ENCODE assay signal across 24 cellular contexts in genomic region chr9:20496328-20496727, GRCh38.
DNase-seq lines count a peak whose midpoint lies in the region; ATAC-seq, FAIRE-seq and TF ChIP-seq lines count a peak whose summit lies in the region.
"Had no signal": no experiment of that assay in that cellular context is flagged by ENCODE, and none has a peak within 500 bp of the region (broad histone marks: within the 10 kb centered on the region; RNA-seq: fewer than 3 reads in every experiment).

No MANE protein-coding gene starts in this region.

- no peak overlapping the region for H3K4ac ChIP-seq in IMR-90 (ENCODE audit: low read depth, low read length)

- no peak overlapping the region for H3K4me3 ChIP-seq in cardiac muscle cell
- no peak overlapping the region for H3K4me3 ChIP-seq in right cardiac atrium (ENCODE audit: low read length)
- no peak overlapping the region for H3K4me3 ChIP-seq in IMR-90 (ENCODE audit: insufficient read depth, low read depth, low read length)
- H3K4me3 ChIP-seq in bronchial epithelial cell (ENCODE audit: low read depth, low read length): no peak overlapping the region
- H3K4me3 ChIP-seq: MG63, SJSA1 had no signal

- BruUV-seq in IMR-90 (replicated peaks; lab: Mats Ljungman, UMichigan): no TSS peak

- H2AK9ac ChIP-seq in IMR-90 (replicated peaks; ENCODE audit: low read depth, low read length, poor library complexity): no peak overlapping the region

- H2AFZ ChIP-seq in IMR-90 (replicated peaks; ENCODE audit: low read length, poor library complexity): no peak overlapping the region

- H4K5ac ChIP-seq in IMR-90 (ENCODE audit: low read depth, low read length): no peak overlapping the region

- 95% methylated on average over 2 of the region's 2 CpGs for WGBS in right cardiac atrium
- no CpG with 5 or more reads among the region's 2 CpGs for WGBS in IMR-90 (ENCODE audit: extremely low coverage in 2 of 2, insufficient read length in 1 of 2), 2 experiments

- no peaks in the 10 kb centered on the region for H3K27me3 ChIP-seq in cardiac muscle cell
- H3K27me3 ChIP-seq in right cardiac atrium (ENCODE audit: control insufficient read depth, insufficient read depth): no peaks in the 10 kb centered on the region
- no peaks in the 10 kb centered on the region for H3K27me3 ChIP-seq in IMR-90 (ENCODE audit: control insufficient read depth, insufficient read depth, low read length)
- no peaks in the 10 kb centered on the region for H3K27me3 ChIP-seq in bronchial epithelial cell (ENCODE audit: control insufficient read depth, insufficient read depth, low read length)
- H3K27me3 ChIP-seq: BE2C, MG63, SJSA1 had no signal

- TF ChIP-seq POLR2A in IMR-90 (IDR thresholded peaks at IDR 0.05; ENCODE audit: low read depth, low read length): no peak

- CTCF ChIA-PET in IMR-90 (lab: Yijun Ruan, JAX): interaction anchor here (0.5 kb wide), 1 partner anchor 550 kb away, joined by 3 read pairs; no protein-coding TSS in a partner anchor

- TF ChIP-seq RAD21 in IMR-90 (IDR thresholded peaks at IDR 0.05; ENCODE audit: low read length): no peak

- POLR2A ChIA-PET in IMR-90 (lab: Charles Lee; ENCODE audit: unreplicated experiment): no interaction called here

- TF ChIP-seq CTCF in cardiac muscle cell (IDR thresholded peaks at IDR 0.05; ENCODE audit: low read depth, low read length): no peak
- no peak for TF ChIP-seq CTCF in IMR-90 (conservative IDR thresholded peaks at IDR 0.05; ENCODE audit: low read depth, low read length)
- TF ChIP-seq CTCF in bronchial epithelial cell (IDR thresholded peaks at IDR 0.05; ENCODE audit: insufficient read depth, low read length, severe bottlenecking): no peak

- dilution Hi-C loops in IMR-90 (cut with HindIII; ENCODE audit: low sequenced_read_pairs, unreplicated experiment): no loop called here

- no peak overlapping the region for H3K9ac ChIP-seq in IMR-90 (ENCODE audit: low read depth, low read length)

- intact Hi-C loops in right cardiac atrium (cut with DNase I): no loop called here
- intact Hi-C loops in IMR-90 (cut with micrococcal nuclease): no loop called here
- intact Hi-C loops in left colon (cut with DNase I, micrococcal nuclease): no loop called here

- no peak overlapping the region for H4K91ac ChIP-seq in IMR-90 (ENCODE audit: insufficient read depth, low read depth, low read length)

- FAIRE-seq in bronchial epithelial cell (lab: Jason Lieb, UNC): no peak
- FAIRE-seq: A204.1, GM18507, H1, RCC 7860 had no signal

- H2BK120ac ChIP-seq in IMR-90 (ENCODE audit: low read depth, low read length): no peak overlapping the region

- H3K79me1 ChIP-seq in IMR-90 (ENCODE audit: low read depth in 1 of 2, low read length in 2 of 2): peaks cover 5 to 9% of the 10 kb centered on the region in 2 experiments

- H3K9me3 ChIP-seq in cardiac muscle cell (ENCODE audit: low read depth): no peaks in the 10 kb centered on the region
- H3K9me3 ChIP-seq in right cardiac atrium (ENCODE audit: control insufficient read depth, low read length): no peaks in the 10 kb centered on the region
- no peaks in the 10 kb centered on the region for H3K9me3 ChIP-seq in IMR-90 (ENCODE audit: control insufficient read depth, insufficient read depth, low read length)
- H3K9me3 ChIP-seq: BE2C, Caco-2, MG63, SJSA1 had no signal

- no peak overlapping the region for H3K18ac ChIP-seq in IMR-90 (ENCODE audit: low read depth, low read length)

- H4K20me1 ChIP-seq in IMR-90 (ENCODE audit: insufficient read depth, low read length): peaks cover 2% of the 10 kb centered on the region; the same call in 1 of the 2 replicates

- no peak overlapping the region for H4K8ac ChIP-seq in IMR-90 (ENCODE audit: low read depth in 2 of 2, low read length in 2 of 2)

- H3K4me2 ChIP-seq in IMR-90 (ENCODE audit: low read depth, low read length): no peak overlapping the region

- H3K9me1 ChIP-seq in IMR-90 (ENCODE audit: insufficient read depth, low read length): no peaks in the 10 kb centered on the region

- H3K23ac ChIP-seq in IMR-90 (ENCODE audit: low read depth, low read length): no peak overlapping the region

- no peak overlapping the region for H2BK15ac ChIP-seq in IMR-90 (ENCODE audit: low read depth, low read length)

- H3K56ac ChIP-seq in IMR-90 (ENCODE audit: extremely low read depth, insufficient read depth, low read length): no peak overlapping the region

- H2BK20ac ChIP-seq in IMR-90 (ENCODE audit: low read depth, low read length): no peak overlapping the region

- DNase-seq in cardiac muscle cell (ENCODE audit: low read depth in 1 of 2, low spot score in 1 of 2): no peak
- no peak for DNase-seq in right cardiac atrium
- DNase-seq in IMR-90: no peak
- peak; percentile 18 for DNase-seq in bronchial epithelial cell (ENCODE audit: low read depth)
- peak; percentile 42 for DNase-seq in renal cortical epithelial cell (ENCODE audit: low read depth)
- no peak for DNase-seq in amygdala (lab: John Stamatoyannopoulos, UW)
- DNase-seq in GDM1 (lab: John Stamatoyannopoulos, UW): no peak
- DNase-seq in left colon: no peak
- DNase-seq: BE2C, Caco-2, DMS 273 treated with DMSO at 0.1 percent for 48 hours, DMS79 treated with DMSO at 0.1 percent for 48 hours, Karpas-422, MG63, NCI-H187 treated with DMSO at 0.1 percent for 48 hours, NCI-H2227 treated with DMSO at 0.1 percent for 48 hours, NCI-H510A, NCI-H82, OCI-M1 had no signal

- ATAC-seq in right cardiac atrium (no peak), IMR-90 (ENCODE audit: low read depth) (no peak), left colon (no peak)

- H3K36me3 ChIP-seq in cardiac muscle cell (no peaks in the 10 kb centered on the region), IMR-90 (ENCODE audit: control insufficient read depth, insufficient read depth, low read length) (no peaks in the 10 kb centered on the region), bronchial epithelial cell (ENCODE audit: control insufficient read depth, insufficient read depth, low read length) (no peaks in the 10 kb centered on the region)
- H3K36me3 ChIP-seq: BE2C, MG63, SJSA1 had no signal

- H3K14ac ChIP-seq in IMR-90 (replicated peaks; ENCODE audit: low read depth, low read length): 0 out of 2 replicates have a peak overlapping the region, but pooled peaks have one; percentile 35

- H2BK5ac ChIP-seq in IMR-90 (ENCODE audit: low read depth, low read length, poor library complexity, severe bottlenecking): no peak overlapping the region

- H3K4me1 ChIP-seq in cardiac muscle cell (ENCODE audit: low read depth) (peaks cover 32% of the 10 kb centered on the region), right cardiac atrium (ENCODE audit: control insufficient read depth, insufficient read depth, low read length) (no peaks in the 10 kb centered on the region), IMR-90 (ENCODE audit: control insufficient read depth, insufficient read depth, low read length) (no peaks in the 10 kb centered on the region)
- H3K4me1 ChIP-seq: BE2C, Caco-2 had no signal

- in situ Hi-C loops in IMR-90 (cut with MboI; ENCODE audit: low sequenced_read_pairs): no loop called here

- peak overlapping the region; percentile 37 for H3K27ac ChIP-seq in cardiac muscle cell
- H3K27ac ChIP-seq in right cardiac atrium (ENCODE audit: low read length): no peak overlapping the region
- no peak overlapping the region for H3K27ac ChIP-seq in IMR-90 (ENCODE audit: insufficient read depth, low read length)
- H3K27ac ChIP-seq: SJSA1 had no signal

- H2AK5ac ChIP-seq in IMR-90 (ENCODE audit: low read depth, low read length): no peak overlapping the region

TF ChIP-seq in IMR-90, 13 proteins besides CTCF, POLR2A, EP300 and RAD21:
- TF ChIP-seq MAZ (IDR thresholded peaks at IDR 0.05; ENCODE audit: borderline replicate concordance, low read depth, low read length): no peak
- TF ChIP-seq CEBPB (IDR thresholded peaks at IDR 0.05; ENCODE audit: low read depth, low read length): no peak

Comparison
In these comparisons a context has a peak if more than half of its experiments do, and no peak if none do; other contexts are left out.
1. DNase-seq: peak in bronchial epithelial cell (single experiment) and renal cortical epithelial cell (single experiment); none in cardiac muscle cell (0 of 2), right cardiac atrium (0 of 3), IMR-90 (single experiment), amygdala (0 of 56), GDM1 (single experiment) and left colon (0 of 2).